In genomic region chr16:71461686-71462648, GRCh38 we compare ENCODE assay signal across 8 cellular contexts.
A peak's percentile ranks its signal among the peaks of the same experiment; 100 is the strongest.
DNase-seq lines count a peak whose midpoint lies in the region; ATAC-seq lines count a peak whose summit lies in the region.

Gene ZNF23 (minus strand): TSS chr16:71462247. CDS start chr16:71456796, 5,451 bp downstream.

- ATAC-seq in GM18861 (IDR thresholded peaks at IDR 0.05; ENCODE audit: unreplicated experiment), result peak; percentile 94
- ATAC-seq in HG03095 (IDR thresholded peaks at IDR 0.05; ENCODE audit: unreplicated experiment), result peak; percentile 96

- H3K27ac ChIP-seq in cingulate gyrus (ENCODE audit: low read depth, low read length) (peak within 1 kb of the TSS; percentile 75), layer of hippocampus (ENCODE audit: low read depth, low read length) (peak within 1 kb of the TSS; percentile 72)

- peak; percentile 93 for DNase-seq in AG08396 (ENCODE audit: low spot score)
- DNase-seq in NCI-H345 treated with DMSO at 0.1 percent for 48 hours (lab: John Stamatoyannopoulos, UW; ENCODE audit: unreplicated experiment), result peak; percentile 29
- DNase-seq in activated CD4-positive, alpha-beta T cell treated with anti-CD3 and anti-CD28 coated beads for 4 hours, result peak; percentile 72
- peak; percentile 59 to 70 (median 67) for DNase-seq in stimulated activated CD4-positive, alpha-beta T cell treated with anti-CD3 and anti-CD28 coated beads, Interleukin-1b, Interleukin-23, amount 100 ng/mL, for 24 hours (ENCODE audit: low read depth in 4 of 4, low spot score in 1 of 4)

- no peaks in the 10 kb centered on the region for H3K27me3 ChIP-seq in layer of hippocampus (ENCODE audit: control insufficient read depth, insufficient read depth, low read length)

Comparison
In these comparisons a context has a peak if more than half of its experiments do, and no peak if none do; other contexts are left out.
1. Peak in every context shown above with its lines: DNase-seq, ATAC-seq and H3K27ac ChIP-seq.
2. DNase-seq: peak in every context shown above with its lines; median percentile 93 in AG08396; 72 in activated CD4-positive, alpha-beta T cell treated with anti-CD3 and anti-CD28 coated beads for 4 hours; 67 in stimulated activated CD4-positive, alpha-beta T cell treated with anti-CD3 and anti-CD28 coated beads, Interleukin-1b, Interleukin-23, amount 100 ng/mL, for 24 hours; 29 in NCI-H345 treated with DMSO at 0.1 percent for 48 hours.